In genomic region chr18:49628119-49628518, GRCh38 we compare ENCODE assay signal across 21 cellular contexts.
DNase-seq lines count a peak whose midpoint lies in the region; ATAC-seq, FAIRE-seq and TF ChIP-seq lines count a peak whose summit lies in the region.
"Had no signal": no experiment of that assay in that cellular context is flagged by ENCODE, and none has a peak within 500 bp of the region (broad histone marks: within the 10 kb centered on the region; RNA-seq: fewer than 3 reads in every experiment).

No MANE protein-coding gene starts in this region.

- no TSS peak for BruUV-seq in HCT116 (replicated peaks; lab: Mats Ljungman, UMichigan)

- no peak overlapping the region for H3K4me2 ChIP-seq in HCT116 (ENCODE audit: low read length)

- no peak overlapping the region for H3K27ac Mint-ChIP-seq in activated CD8-positive, alpha-beta T cell treated with anti-CD3 and anti-CD28 coated beads, Interleukin-2, amount 10 ng/mL, durations not matched to agents 7 days and 5 days
- H3K27ac Mint-ChIP-seq: natural killer cell treated with Interleukin-12 subunit alpha and Interleukin-12 subunit beta and Interleukin-15 and Interleukin-18, amount 100 ng/mL, for 72 hours had no signal

- no peaks in the 10 kb centered on the region for H4K20me1 ChIP-seq in HCT116 (ENCODE audit: insufficient read depth)

- H3K36me3 Mint-ChIP-seq in activated CD8-positive, alpha-beta T cell treated with anti-CD3 and anti-CD28 coated beads, Interleukin-2, amount 10 ng/mL, durations not matched to agents 7 days and 5 days (ENCODE audit: low read depth), result no peaks in the 10 kb centered on the region
- H3K36me3 Mint-ChIP-seq: natural killer cell treated with Interleukin-12 subunit alpha and Interleukin-12 subunit beta and Interleukin-15 and Interleukin-18, amount 100 ng/mL, for 72 hours had no signal

- no peaks in the 10 kb centered on the region for H3K79me2 ChIP-seq in HCT116 (ENCODE audit: insufficient read depth, low read length)

- H3K9ac ChIP-seq in HCT116 (ENCODE audit: low read length), result no peak overlapping the region

- H3K4me1 ChIP-seq in HCT116 (ENCODE audit: control insufficient read depth in 1 of 2, insufficient read depth in 2 of 2, low read length in 2 of 2), result no peaks in the 10 kb centered on the region; a peak in 1 of 4 replicates
- H3K4me1 ChIP-seq: ascending aorta had no signal

- H3K4me3 ChIP-seq in HCT116 (replicated peaks in 1 of 2; ENCODE audit: low read depth in 1 of 2, low read length in 2 of 2) (no peak overlapping the region), epithelial cell of esophagus (ENCODE audit: low read length) (no peak overlapping the region)
- H3K4me3 ChIP-seq: ascending aorta, skin epidermis had no signal

- H3K27me3 ChIP-seq in HCT116 (ENCODE audit: insufficient read depth, low read length), result peaks cover 7% of the 10 kb centered on the region; the same call in 1 of the 2 replicates
- H3K27me3 ChIP-seq: ascending aorta had no signal

- no peak for TF ChIP-seq POLR2A in HCT116 (IDR thresholded peaks at IDR 0.05; ENCODE audit: borderline replicate concordance, extremely low read depth, insufficient read depth, insufficient read length)

- RAD21 ChIA-PET in HCT116 (lab: Charles Lee; ENCODE audit: low non-redundant PET in 1 of 2, low total read pairs in 2 of 2, uncharacterized antibody in 2 of 2, unreplicated experiment in 2 of 2), result no interaction called here

- H3K36me3 ChIP-seq in HCT116 (ENCODE audit: control insufficient read depth in 1 of 2, insufficient read depth in 2 of 2, low read length in 2 of 2), result no peaks in the 10 kb centered on the region
- H3K36me3 ChIP-seq: ascending aorta had no signal

- CTCF ChIA-PET in HCT116 (lab: Charles Lee), result no interaction called here
- CTCF ChIA-PET in activated CD8-positive, alpha-beta T cell treated with anti-CD3 and anti-CD28 coated beads, Interleukin-2, amount 10 ng/mL, durations not matched to agents 7 days and 5 days (lab: Charles Lee), result no interaction called here

- no peak for TF ChIP-seq RAD21 in HCT116 (IDR thresholded peaks at IDR 0.05; ENCODE audit: low read depth)

- H3K4me3 Mint-ChIP-seq in activated CD8-positive, alpha-beta T cell treated with anti-CD3 and anti-CD28 coated beads, Interleukin-2, amount 10 ng/mL, durations not matched to agents 7 days and 5 days, result no peak overlapping the region
- H3K4me3 Mint-ChIP-seq: natural killer cell treated with Interleukin-12 subunit alpha and Interleukin-12 subunit beta and Interleukin-15 and Interleukin-18, amount 100 ng/mL, for 72 hours had no signal

- H3K4me1 Mint-ChIP-seq in activated CD8-positive, alpha-beta T cell treated with anti-CD3 and anti-CD28 coated beads, Interleukin-2, amount 10 ng/mL, durations not matched to agents 7 days and 5 days (ENCODE audit: low read depth), result no peaks in the 10 kb centered on the region

- H3K9me3 Mint-ChIP-seq in activated CD8-positive, alpha-beta T cell treated with anti-CD3 and anti-CD28 coated beads, Interleukin-2, amount 10 ng/mL, durations not matched to agents 7 days and 5 days (ENCODE audit: insufficient read depth), result no peaks in the 10 kb centered on the region
- H3K9me3 Mint-ChIP-seq: natural killer cell treated with Interleukin-12 subunit alpha and Interleukin-12 subunit beta and Interleukin-15 and Interleukin-18, amount 100 ng/mL, for 72 hours had no signal

- no peak overlapping the region for H3K27ac ChIP-seq in HCT116 (ENCODE audit: low read depth, low read length)
- H3K27ac ChIP-seq: ascending aorta, skin epidermis had no signal

- ATAC-seq in HCT116, result no peak
- ATAC-seq in activated CD8-positive, alpha-beta T cell treated with anti-CD3 and anti-CD28 coated beads, Interleukin-2, amount 10 ng/mL, durations not matched to agents 7 days and 5 days, result no peak
- ATAC-seq: natural killer cell treated with Interleukin-12 subunit alpha and Interleukin-12 subunit beta and Interleukin-15 and Interleukin-18, amount 100 ng/mL, for 72 hours had no signal

- H3K9me2 ChIP-seq in HCT116 (ENCODE audit: insufficient read depth), result no peaks in the 10 kb centered on the region

- FAIRE-seq in RCC 7860 (lab: Jason Lieb, UNC), result no peak
- FAIRE-seq: colon, kidney had no signal

- intact Hi-C loops in HCT116 (cut with micrococcal nuclease), result no loop called here

- POLR2A ChIA-PET in HCT116 (lab: Charles Lee), result no interaction called here
- POLR2A ChIA-PET in activated CD8-positive, alpha-beta T cell treated with anti-CD3 and anti-CD28 coated beads, Interleukin-2, amount 10 ng/mL, durations not matched to agents 7 days and 5 days (lab: Charles Lee), result no interaction called here

- peaks cover 4% of the 10 kb centered on the region for H3K27me3 Mint-ChIP-seq in activated CD8-positive, alpha-beta T cell treated with anti-CD3 and anti-CD28 coated beads, Interleukin-2, amount 10 ng/mL, durations not matched to agents 7 days and 5 days (ENCODE audit: low read depth)

- no peaks in the 10 kb centered on the region for H3K9me3 ChIP-seq in HCT116 (ENCODE audit: control insufficient read depth in 1 of 2, insufficient read depth in 1 of 2, low read depth in 1 of 2, low read length in 2 of 2)
- H3K9me3 ChIP-seq: ascending aorta had no signal

- TF ChIP-seq CTCF in HCT116 (IDR thresholded peaks at IDR 0.05 in 2 of 3, conservative IDR thresholded peaks at IDR 0.05 in 1 of 3; ENCODE audit: borderline replicate concordance in 1 of 3, insufficient read depth in 1 of 3, low read depth in 2 of 3, low read length in 2 of 3) (no peak), epithelial cell of esophagus (IDR thresholded peaks at IDR 0.05; ENCODE audit: insufficient read depth, low read depth, low read length, missing control alignments) (no peak)

- H2AFZ ChIP-seq in HCT116 (ENCODE audit: low read depth, low read length, poor library complexity, severe bottlenecking), result no peak overlapping the region

- no peak for DNase-seq in HCT116 (ENCODE audit: low read depth, low spot score)
- DNase-seq in RCC 7860 (ENCODE audit: low spot score), result peak; percentile 78
- DNase-seq in epithelial cell of esophagus (ENCODE audit: low read depth), result peak; percentile 78
- DNase-seq in renal cortical epithelial cell (ENCODE audit: low read depth), result peak; percentile 61
- no peak for DNase-seq in activated CD8-positive, alpha-beta T cell treated with anti-CD3 and anti-CD28 coated beads, Interleukin-2, amount 10 ng/mL, durations not matched to agents 7 days and 5 days
- no peak for DNase-seq in activated CD4-positive, CD25-positive, alpha-beta regulatory T cell (lab: John Stamatoyannopoulos, UW)
- DNase-seq in effector CD8-positive, alpha-beta T cell (lab: John Stamatoyannopoulos, UW), result no peak
- DNase-seq in NCI-H2081 (lab: John Stamatoyannopoulos, UW), result no peak
- DNase-seq: activated naive CD4-positive, alpha-beta T cell treated with Interleukin-2 at 50 U/mL for 16 hours; H7; IMR-90; kidney; MV-4-11; NCI-H2029 treated with DMSO at 0.1 percent for 48 hours; NCI-H524 treated with DMSO at 0.1 percent for 48 hours; SHP77; stimulated activated CD4-positive, alpha-beta T cell treated with anti-CD3 and anti-CD28 coated beads, Interleukin-4, amount 100 ng/mL, for 24 hours had no signal

TF ChIP-seq in HCT116, 20 proteins besides CTCF, POLR2A, EP300 and RAD21:
- TF ChIP-seq YY1 (IDR thresholded peaks at IDR 0.05; ENCODE audit: extremely low read depth, insufficient replicate concordance, low read depth, low read length) (no peak), TCF7L2 (IDR thresholded peaks at IDR 0.05; ENCODE audit: borderline replicate concordance, extremely low read depth, insufficient read depth, insufficient read length) (peak; percentile 29)

Comparison
In these comparisons a context has a peak if more than half of its experiments do, and no peak if none do; other contexts are left out.
1. DNase-seq: peak in RCC 7860 (single experiment), epithelial cell of esophagus (single experiment) and renal cortical epithelial cell (single experiment); none in HCT116 (single experiment), activated CD8-positive, alpha-beta T cell treated with anti-CD3 and anti-CD28 coated beads, Interleukin-2, amount 10 ng/mL, durations not matched to agents 7 days and 5 days (single experiment), activated CD4-positive, CD25-positive, alpha-beta regulatory T cell (0 of 4), effector CD8-positive, alpha-beta T cell (single experiment) and NCI-H2081 (0 of 2).